Comparison of ENCODE assay signal across 1 cellular context in the genomic region with DNA sequence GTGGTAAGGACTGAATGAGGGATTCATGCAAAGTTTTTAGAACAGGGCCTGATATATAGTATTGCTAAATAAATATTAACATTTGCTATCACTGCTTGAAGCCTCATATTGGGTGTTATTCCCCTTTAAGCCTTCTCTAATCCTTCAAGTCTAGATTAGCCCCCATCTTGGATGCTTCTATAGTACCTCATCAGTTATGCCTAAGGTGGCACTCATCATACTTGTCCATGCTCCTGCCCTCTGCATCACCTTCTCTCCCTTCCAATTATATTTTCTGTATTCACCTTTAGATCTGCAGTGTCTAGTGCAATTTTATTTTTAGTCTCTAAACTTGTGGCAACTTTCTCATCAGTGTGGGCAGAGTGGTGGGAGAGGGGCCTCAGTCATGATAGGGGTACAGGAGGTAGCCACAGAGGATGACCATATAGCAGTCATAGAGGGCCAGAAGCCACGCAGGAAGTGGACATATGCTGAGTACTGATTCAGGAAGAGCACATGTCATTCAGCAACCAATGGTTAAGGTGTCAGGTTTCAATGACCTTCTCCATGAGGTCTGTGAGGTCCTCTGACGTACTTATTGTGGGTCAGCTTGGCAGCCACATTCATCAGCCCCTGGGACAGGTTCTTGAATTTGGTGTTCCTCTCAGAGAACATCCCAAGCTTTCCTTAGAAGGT.
A peak's percentile ranks its signal among the peaks of the same experiment; 100 is the strongest.
TF ChIP-seq lines count a peak whose summit lies in the region.

No MANE protein-coding gene starts in this region.

TF ChIP-seq in GM12878, 131 proteins besides CTCF, POLR2A, EP300 and RAD21 (continued from another document and continues in another):
- TF ChIP-seq BCLAF1 (IDR thresholded peaks at IDR 0.05) (no peak), JUND (IDR thresholded peaks at IDR 0.05; ENCODE audit: low read depth, low read length) (no peak), PRDM15 (CRISPR knock-in tag; IDR thresholded peaks at IDR 0.05) (no peak), YBX1 (IDR thresholded peaks at IDR 0.05) (no peak), WRNIP1 (IDR thresholded peaks at IDR 0.05; ENCODE audit: borderline replicate concordance, low read depth, low read length) (no peak; the same call in 1 of the 2 replicates), HDAC2 (IDR thresholded peaks at IDR 0.05) (no peak), PML (IDR thresholded peaks at IDR 0.05; ENCODE audit: low read length) (no peak; the same call in 1 of the 2 replicates), ZNF592 (IDR thresholded peaks at IDR 0.05) (peak; percentile 79), PAX8 (IDR thresholded peaks at IDR 0.05) (no peak), NR2C2 (IDR thresholded peaks at IDR 0.05; ENCODE audit: borderline replicate concordance, control insufficient read depth, insufficient read length, low read depth) (no peak), IKZF2 (IDR thresholded peaks at IDR 0.05) (peak; percentile 73 to 81; a peak in 3 of 4 replicates), SP1 (IDR thresholded peaks at IDR 0.05; ENCODE audit: low read depth, low read length) (peak; percentile 77), NFYA (IDR thresholded peaks at IDR 0.05; ENCODE audit: borderline replicate concordance, low read depth, low read length) (no peak), SUPT20H (IDR thresholded peaks at IDR 0.05; ENCODE audit: borderline replicate concordance, control insufficient read depth, low read depth, low read length) (no peak), SIX5 (IDR thresholded peaks at IDR 0.05; ENCODE audit: low read depth, low read length, severe bottlenecking) (no peak), ATF2 (IDR thresholded peaks at IDR 0.05; ENCODE audit: low read length) (peak; percentile 69), ASH2L (IDR thresholded peaks at IDR 0.05; ENCODE audit: borderline replicate concordance, low read depth) (no peak), FOS (IDR thresholded peaks at IDR 0.05; ENCODE audit: borderline replicate concordance, extremely low read depth, insufficient read length) (no peak), ATF3 (IDR thresholded peaks at IDR 0.05; ENCODE audit: borderline replicate concordance, extremely low read depth, low read depth, low read length) (no peak), NRF1 (conservative IDR thresholded peaks at IDR 0.05; ENCODE audit: low read depth, low read length) (no peak), POLR2AphosphoS2 (IDR thresholded peaks at IDR 0.05; ENCODE audit: low read depth, low read length) (peak; percentile 90), ZNF687 (IDR thresholded peaks at IDR 0.05) (no peak; the same call in none of the 2 replicates)
- TF ChIP-seq, protein P1, sequence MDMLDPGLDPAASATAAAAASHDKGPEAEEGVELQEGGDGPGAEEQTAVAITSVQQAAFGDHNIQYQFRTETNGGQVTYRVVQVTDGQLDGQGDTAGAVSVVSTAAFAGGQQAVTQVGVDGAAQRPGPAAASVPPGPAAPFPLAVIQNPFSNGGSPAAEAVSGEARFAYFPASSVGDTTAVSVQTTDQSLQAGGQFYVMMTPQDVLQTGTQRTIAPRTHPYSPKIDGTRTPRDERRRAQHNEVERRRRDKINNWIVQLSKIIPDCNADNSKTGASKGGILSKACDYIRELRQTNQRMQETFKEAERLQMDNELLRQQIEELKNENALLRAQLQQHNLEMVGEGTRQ (IDR thresholded peaks at IDR 0.05; ENCODE audit: borderline replicate concordance, low read depth, low read length): peak; percentile 47; the same call in 1 of the 2 replicates
- TF ChIP-seq, protein P2, sequence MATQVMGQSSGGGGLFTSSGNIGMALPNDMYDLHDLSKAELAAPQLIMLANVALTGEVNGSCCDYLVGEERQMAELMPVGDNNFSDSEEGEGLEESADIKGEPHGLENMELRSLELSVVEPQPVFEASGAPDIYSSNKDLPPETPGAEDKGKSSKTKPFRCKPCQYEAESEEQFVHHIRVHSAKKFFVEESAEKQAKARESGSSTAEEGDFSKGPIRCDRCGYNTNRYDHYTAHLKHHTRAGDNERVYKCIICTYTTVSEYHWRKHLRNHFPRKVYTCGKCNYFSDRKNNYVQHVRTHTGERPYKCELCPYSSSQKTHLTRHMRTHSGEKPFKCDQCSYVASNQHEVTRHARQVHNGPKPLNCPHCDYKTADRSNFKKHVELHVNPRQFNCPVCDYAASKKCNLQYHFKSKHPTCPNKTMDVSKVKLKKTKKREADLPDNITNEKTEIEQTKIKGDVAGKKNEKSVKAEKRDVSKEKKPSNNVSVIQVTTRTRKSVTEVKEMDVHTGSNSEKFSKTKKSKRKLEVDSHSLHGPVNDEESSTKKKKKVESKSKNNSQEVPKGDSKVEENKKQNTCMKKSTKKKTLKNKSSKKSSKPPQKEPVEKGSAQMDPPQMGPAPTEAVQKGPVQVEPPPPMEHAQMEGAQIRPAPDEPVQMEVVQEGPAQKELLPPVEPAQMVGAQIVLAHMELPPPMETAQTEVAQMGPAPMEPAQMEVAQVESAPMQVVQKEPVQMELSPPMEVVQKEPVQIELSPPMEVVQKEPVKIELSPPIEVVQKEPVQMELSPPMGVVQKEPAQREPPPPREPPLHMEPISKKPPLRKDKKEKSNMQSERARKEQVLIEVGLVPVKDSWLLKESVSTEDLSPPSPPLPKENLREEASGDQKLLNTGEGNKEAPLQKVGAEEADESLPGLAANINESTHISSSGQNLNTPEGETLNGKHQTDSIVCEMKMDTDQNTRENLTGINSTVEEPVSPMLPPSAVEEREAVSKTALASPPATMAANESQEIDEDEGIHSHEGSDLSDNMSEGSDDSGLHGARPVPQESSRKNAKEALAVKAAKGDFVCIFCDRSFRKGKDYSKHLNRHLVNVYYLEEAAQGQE (IDR thresholded peaks at IDR 0.05; ENCODE audit: low read depth, low read length): no peak
- TF ChIP-seq, protein P3, sequence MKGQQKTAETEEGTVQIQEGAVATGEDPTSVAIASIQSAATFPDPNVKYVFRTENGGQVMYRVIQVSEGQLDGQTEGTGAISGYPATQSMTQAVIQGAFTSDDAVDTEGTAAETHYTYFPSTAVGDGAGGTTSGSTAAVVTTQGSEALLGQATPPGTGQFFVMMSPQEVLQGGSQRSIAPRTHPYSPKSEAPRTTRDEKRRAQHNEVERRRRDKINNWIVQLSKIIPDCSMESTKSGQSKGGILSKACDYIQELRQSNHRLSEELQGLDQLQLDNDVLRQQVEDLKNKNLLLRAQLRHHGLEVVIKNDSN (IDR thresholded peaks at IDR 0.05; ENCODE audit: borderline replicate concordance, extremely low read length, insufficient read depth, low read depth, low read length): peak; percentile 32
